18 cellular contexts compared by ENCODE assay signal in genomic region chr12:130875193-130875592, GRCh38. TPM values are rescaled to one million over a fixed set of nuclear protein-coding genes. Genes with fewer than 3 reads are reported as not detected.
DNase-seq lines count a peak whose midpoint lies in the region; ATAC-seq and TF ChIP-seq lines count a peak whose summit lies in the region.
"Had no signal": no experiment of that assay in that cellular context is flagged by ENCODE, and none has a peak within 500 bp of the region (broad histone marks: within the 10 kb centered on the region; RNA-seq: fewer than 3 reads in every experiment).

No MANE protein-coding gene starts in this region.

- no peak for TF ChIP-seq CTCF in H9 (conservative IDR thresholded peaks at IDR 0.05)
- no peak for TF ChIP-seq CTCF in progenitor cell of endocrine pancreas (IDR thresholded peaks at IDR 0.05; ENCODE audit: unreplicated experiment)

- WGBS in H9 (ENCODE audit: extremely low coverage, insufficient read length, low lambda C conversion rate) = no CpG with 5 or more reads among the region's 5 CpGs
- WGBS in neuronal stem cell (ENCODE audit: extremely low coverage in 2 of 2, insufficient read length in 2 of 2, insufficient replicate concordance in 1 of 2), 2 donors = no CpG with 5 or more reads among the region's 5 CpGs

- H2AK5ac ChIP-seq in H9 (ENCODE audit: insufficient read length, low read length) (no peak overlapping the region), neuronal stem cell (ENCODE audit: low read depth, low read length) (no peak overlapping the region)

- no peak overlapping the region for H2AFZ ChIP-seq in H9 (ENCODE audit: low read length)
- no peak overlapping the region for H2AFZ ChIP-seq in neuronal stem cell (ENCODE audit: low read length)

- H3K23me2 ChIP-seq in H9 (ENCODE audit: insufficient read length, low read depth, low read length, poor library complexity, severe bottlenecking) = peaks cover 12% of the 10 kb centered on the region

- no peak overlapping the region for H3K56ac ChIP-seq in H9 (ENCODE audit: insufficient read length, low read depth, low read length)

- H3K4me2 ChIP-seq in H9 (ENCODE audit: insufficient read depth, insufficient read length, low read length) = no peak overlapping the region
- peak overlapping the region; percentile 2 for H3K4me2 ChIP-seq in neuronal stem cell (ENCODE audit: insufficient read depth, low read length, poor library complexity, severe bottlenecking)
- H3K4me2 ChIP-seq: KMS-11 had no signal

- H2BK120ac ChIP-seq in H9 (ENCODE audit: low read depth, low read length, poor library complexity, severe bottlenecking) (no peak overlapping the region), neuronal stem cell (ENCODE audit: low read depth, low read length) (no peak overlapping the region)

- no peaks in the 10 kb centered on the region for H3K9me3 Mint-ChIP-seq in activated T-cell treated with anti-CD3 and anti-CD28 coated beads, Interleukin-2, amount 50 U/mL, for 4 hours
- peaks cover 0 to 2% of the 10 kb centered on the region in 2 experiments; a peak in 1 of 5 replicates for H3K9me3 Mint-ChIP-seq in H9
- H3K9me3 Mint-ChIP-seq in activated naive CD8-positive, alpha-beta T cell treated with anti-CD3 and anti-CD28 coated beads for 36 hours = no peaks in the 10 kb centered on the region
- no peaks in the 10 kb centered on the region for H3K9me3 Mint-ChIP-seq in progenitor cell of endocrine pancreas (ENCODE audit: low read depth)
- H3K9me3 Mint-ChIP-seq: dendritic cell treated with granulocyte-macrophage colony-stimulating factor and Interleukin-4, amounts not matched to agents 40 ng/mL and 50 ng/mL, for 4 days had no signal

- H3K9ac ChIP-seq in H9 (ENCODE audit: extremely low read depth, insufficient read length, low read length) (no peak overlapping the region), neuronal stem cell (ENCODE audit: low read depth, low read length, poor library complexity) (no peak overlapping the region)
- H3K9ac ChIP-seq: KMS-11 had no signal

- H2BK12ac ChIP-seq in H9 (ENCODE audit: insufficient read length, low read depth, low read length) = no peak overlapping the region
- no peak overlapping the region for H2BK12ac ChIP-seq in neuronal stem cell (ENCODE audit: low read length)

- H4K5ac ChIP-seq in H9 (ENCODE audit: insufficient read length, low read depth, low read length) = no peak overlapping the region

- peaks cover 29 to 56% of the 10 kb centered on the region in 2 donors for H3K36me3 ChIP-seq in neuronal stem cell (replicated peaks in 1 of 2; ENCODE audit: control insufficient read depth in 2 of 2, insufficient read depth in 2 of 2, low read length in 2 of 2)
- H3K36me3 ChIP-seq: uterus had no signal

- no peak overlapping the region for H3T11ph ChIP-seq in H9 (ENCODE audit: low read length)

- H3K27ac Mint-ChIP-seq in H9 = peak overlapping the region; percentile 53 to 91 (median 74); a peak in 3 of 7 replicates
- peak overlapping the region; percentile 99 for H3K27ac Mint-ChIP-seq in activated naive CD8-positive, alpha-beta T cell treated with anti-CD3 and anti-CD28 coated beads for 36 hours
- no peak overlapping the region for H3K27ac Mint-ChIP-seq in progenitor cell of endocrine pancreas
- H3K27ac Mint-ChIP-seq: dendritic cell treated with granulocyte-macrophage colony-stimulating factor and Interleukin-4, amounts not matched to agents 40 ng/mL and 50 ng/mL, for 4 days had no signal

- peaks cover 5% of the 10 kb centered on the region for H4K20me1 ChIP-seq in H9 (ENCODE audit: control insufficient read depth, insufficient read depth, insufficient read length)

- no peak overlapping the region for H4K8ac ChIP-seq in H9 (replicated peaks; ENCODE audit: insufficient read length, low read depth, low read length)
- H4K8ac ChIP-seq in neuronal stem cell (ENCODE audit: low read depth, low read length) = no peak overlapping the region

- peaks cover 49% of the 10 kb centered on the region for H3K36me3 Mint-ChIP-seq in activated T-cell treated with anti-CD3 and anti-CD28 coated beads, Interleukin-2, amount 50 U/mL, for 4 hours (ENCODE audit: insufficient read depth)
- H3K36me3 Mint-ChIP-seq in H9 (ENCODE audit: insufficient read depth in 1 of 3, low read depth in 3 of 3) = peaks cover 43 to 55% (median 52%) of the 10 kb centered on the region in 3 experiments
- peaks cover 61% of the 10 kb centered on the region for H3K36me3 Mint-ChIP-seq in activated naive CD8-positive, alpha-beta T cell treated with anti-CD3 and anti-CD28 coated beads for 36 hours
- peaks cover 39% of the 10 kb centered on the region for H3K36me3 Mint-ChIP-seq in progenitor cell of endocrine pancreas (ENCODE audit: insufficient read depth)

- no peak overlapping the region for H2BK20ac ChIP-seq in H9 (ENCODE audit: low read depth, low read length, poor library complexity, severe bottlenecking)

- no peaks in the 10 kb centered on the region for H3K9me3 ChIP-seq in H9 (ENCODE audit: control insufficient read depth, low read depth, low read length)
- H3K9me3 ChIP-seq in neuronal stem cell (replicated peaks in 1 of 2; ENCODE audit: control insufficient read depth in 2 of 2, insufficient read depth in 1 of 2, low read depth in 1 of 2, low read length in 2 of 2) = no peaks in the 10 kb centered on the region
- H3K9me3 ChIP-seq: uterus had no signal

- peaks cover 68% of the 10 kb centered on the region for H3K4me1 Mint-ChIP-seq in activated T-cell treated with anti-CD3 and anti-CD28 coated beads, Interleukin-2, amount 50 U/mL, for 4 hours (ENCODE audit: low read depth)
- peaks cover 60 to 70% of the 10 kb centered on the region in 2 experiments for H3K4me1 Mint-ChIP-seq in H9
- peaks cover 62% of the 10 kb centered on the region for H3K4me1 Mint-ChIP-seq in activated naive CD8-positive, alpha-beta T cell treated with anti-CD3 and anti-CD28 coated beads for 36 hours
- peaks cover 50% of the 10 kb centered on the region for H3K4me1 Mint-ChIP-seq in progenitor cell of endocrine pancreas (ENCODE audit: low read depth)

- H3K4me1 ChIP-seq in H9 (ENCODE audit: insufficient read depth, low read length) (peaks cover 2% of the 10 kb centered on the region; the same call in 1 of the 2 replicates), neuronal stem cell (ENCODE audit: control insufficient read depth in 2 of 2, insufficient read depth in 1 of 2, low read depth in 1 of 2, low read length in 2 of 2) (peaks cover 3 to 14% of the 10 kb centered on the region in 2 donors)

- H3K4me3 ChIP-seq in neuronal stem cell (ENCODE audit: low read length in 2 of 2) = no peak overlapping the region
- H3K4me3 ChIP-seq: uterus had no signal

- no peaks in the 10 kb centered on the region for H3K79me1 ChIP-seq in H9 (ENCODE audit: insufficient read depth, low read depth, low read length, poor library complexity, severe bottlenecking)
- H3K79me1 ChIP-seq in neuronal stem cell (ENCODE audit: low read depth, low read length) = peaks cover 2% of the 10 kb centered on the region

- peak overlapping the region; percentile 94 for H3K4me3 Mint-ChIP-seq in activated T-cell treated with anti-CD3 and anti-CD28 coated beads, Interleukin-2, amount 50 U/mL, for 4 hours
- H3K4me3 Mint-ChIP-seq in H9 (peak overlapping the region; percentile 92 to 99), progenitor cell of endocrine pancreas (ENCODE audit: low read depth) (no peak overlapping the region)
- H3K4me3 Mint-ChIP-seq in activated naive CD8-positive, alpha-beta T cell treated with anti-CD3 and anti-CD28 coated beads for 36 hours = peak overlapping the region; percentile 98
- H3K4me3 Mint-ChIP-seq: dendritic cell treated with granulocyte-macrophage colony-stimulating factor and Interleukin-4, amounts not matched to agents 40 ng/mL and 50 ng/mL, for 4 days had no signal

- no peak overlapping the region for H3K18ac ChIP-seq in H9 (ENCODE audit: insufficient read length, low read depth, low read length)
- H3K18ac ChIP-seq in neuronal stem cell (ENCODE audit: low read length) = no peak overlapping the region

- H3K27me3 ChIP-seq in H9 (ENCODE audit: insufficient read depth, low read length) = no peaks in the 10 kb centered on the region
- H3K27me3 ChIP-seq in neuronal stem cell (ENCODE audit: control insufficient read depth in 3 of 3, insufficient read depth in 3 of 3, low read depth in 1 of 3, low read length in 3 of 3) = no peaks in the 10 kb centered on the region
- H3K27me3 ChIP-seq: uterus had no signal

- H2BK5ac ChIP-seq in H9 (ENCODE audit: insufficient read length, low read length) (no peak overlapping the region), neuronal stem cell (ENCODE audit: low read length) (no peak overlapping the region)

- peaks cover 13% of the 10 kb centered on the region; the same call in 1 of the 2 replicates for H3K79me2 ChIP-seq in H9 (ENCODE audit: insufficient read depth, low read length)

- no peak overlapping the region for H3K4ac ChIP-seq in H9 (ENCODE audit: low read depth, low read length)
- no peak overlapping the region for H3K4ac ChIP-seq in neuronal stem cell (ENCODE audit: low read length)

- DNase-seq in activated T-cell treated with anti-CD3 and anti-CD28 coated beads, Interleukin-2, amount 50 U/mL, for 4 hours = no peak
- DNase-seq in activated T-cell treated with anti-CD3 and anti-CD28 coated beads, Interleukin-2, amount 50 U/mL, for 1 hour = no peak
- DNase-seq in H9 (no peak), neuronal stem cell (ENCODE audit: low spot score) (no peak), progenitor cell of endocrine pancreas (ENCODE audit: low spot score, unreplicated experiment) (no peak)
- no peak for DNase-seq in activated naive CD8-positive, alpha-beta T cell treated with anti-CD3 and anti-CD28 coated beads for 36 hours
- DNase-seq: activated CD4-positive, CD25-positive, alpha-beta regulatory T cell; NCI-H1105; NCI-H2171; NCI-H748 treated with DMSO at 0.1 percent for 48 hours; retina; T-helper 1 cell; uterus had no signal

- no peak for ATAC-seq in activated T-cell treated with anti-CD3 and anti-CD28 coated beads, Interleukin-2, amount 50 U/mL, for 4 hours
- no peak for ATAC-seq in HG03175 (IDR thresholded peaks at IDR 0.05; ENCODE audit: unreplicated experiment)
- ATAC-seq in GM21723 (IDR thresholded peaks at IDR 0.05; ENCODE audit: unreplicated experiment) = no peak
- ATAC-seq: esophagus mucosa had no signal

- H4K91ac ChIP-seq in H9 (ENCODE audit: insufficient read length, low read depth, low read length) (no peak overlapping the region), neuronal stem cell (ENCODE audit: low read depth, low read length, poor library complexity) (no peak overlapping the region)

- H3K27ac ChIP-seq in H9 (ENCODE audit: insufficient read length, low read depth, low read length) (no peak overlapping the region), neuronal stem cell (replicated peaks; ENCODE audit: low read length) (no peak overlapping the region)
- H3K27ac ChIP-seq: KMS-11, uterus had no signal

- H3K14ac ChIP-seq in H9 (ENCODE audit: insufficient read depth, low read length) = no peak overlapping the region
- H3K14ac ChIP-seq in neuronal stem cell (ENCODE audit: low read length) = no peak overlapping the region

- no peak overlapping the region for H3K23ac ChIP-seq in H9 (ENCODE audit: insufficient read length, low read depth, low read length)
- H3K23ac ChIP-seq in neuronal stem cell (ENCODE audit: low read depth, low read length, poor library complexity) = no peak overlapping the region

- H2BK15ac ChIP-seq in H9 (ENCODE audit: low read depth, low read length) (no peak overlapping the region), neuronal stem cell (ENCODE audit: low read length) (no peak overlapping the region)

- no peaks in the 10 kb centered on the region for H3K27me3 Mint-ChIP-seq in activated T-cell treated with anti-CD3 and anti-CD28 coated beads, Interleukin-2, amount 50 U/mL, for 4 hours (ENCODE audit: low read depth)
- H3K27me3 Mint-ChIP-seq in H9 (ENCODE audit: low read depth) = no peaks in the 10 kb centered on the region; the same call in 1 of the 2 replicates
- H3K27me3 Mint-ChIP-seq in activated naive CD8-positive, alpha-beta T cell treated with anti-CD3 and anti-CD28 coated beads for 36 hours = peaks cover 5% of the 10 kb centered on the region
- H3K27me3 Mint-ChIP-seq in progenitor cell of endocrine pancreas = peaks cover 8% of the 10 kb centered on the region

RNA-seq across cellular contexts. Expression of gene RAN, which starts 3.3 kb away (rescaled TPM):
- total RNA-seq in activated T-cell treated with anti-CD3 and anti-CD28 coated beads, Interleukin-2, amount 50 U/mL, for 4 hours = 1,000 to 10,000 TPM; 2,485 to 2,586 (median 2,511) TPM
- total RNA-seq in H9 (2021) (1,968 and 1,971 TPM in 2 replicates), progenitor cell of endocrine pancreas (803 and 832 TPM in 2 replicates)
- 1,000 to 10,000 TPM; 2,531 to 2,575 TPM for total RNA-seq in activated naive CD8-positive, alpha-beta T cell treated with anti-CD3 and anti-CD28 coated beads for 36 hours
- 728 TPM for polyA plus RNA-seq in neuronal stem cell (2013, experiment 1 of 2)
- polyA plus RNA-seq in neuronal stem cell (2013, experiment 2 of 2) = 721 TPM

RNA-seq across cellular contexts. Expression of gene STX2, which starts 36.1 kb away (rescaled TPM):
- total RNA-seq in activated T-cell treated with anti-CD3 and anti-CD28 coated beads, Interleukin-2, amount 50 U/mL, for 4 hours = 10 to 100 TPM; 12.2 to 13.4 (median 12.7) TPM
- 16.8 and 19.4 TPM in 2 replicates for total RNA-seq in H9 (2021)
- total RNA-seq in activated naive CD8-positive, alpha-beta T cell treated with anti-CD3 and anti-CD28 coated beads for 36 hours = 10 to 100 TPM; 13.8 to 14.0 TPM
- polyA plus RNA-seq in neuronal stem cell (2013, experiment 1 of 2) = 26.0 TPM
- polyA plus RNA-seq in neuronal stem cell (2013, experiment 2 of 2) = 28.0 TPM
- 20.5 and 22.4 TPM in 2 replicates for total RNA-seq in progenitor cell of endocrine pancreas
